1 cellular context compared by ENCODE assay signal in the genomic region with DNA sequence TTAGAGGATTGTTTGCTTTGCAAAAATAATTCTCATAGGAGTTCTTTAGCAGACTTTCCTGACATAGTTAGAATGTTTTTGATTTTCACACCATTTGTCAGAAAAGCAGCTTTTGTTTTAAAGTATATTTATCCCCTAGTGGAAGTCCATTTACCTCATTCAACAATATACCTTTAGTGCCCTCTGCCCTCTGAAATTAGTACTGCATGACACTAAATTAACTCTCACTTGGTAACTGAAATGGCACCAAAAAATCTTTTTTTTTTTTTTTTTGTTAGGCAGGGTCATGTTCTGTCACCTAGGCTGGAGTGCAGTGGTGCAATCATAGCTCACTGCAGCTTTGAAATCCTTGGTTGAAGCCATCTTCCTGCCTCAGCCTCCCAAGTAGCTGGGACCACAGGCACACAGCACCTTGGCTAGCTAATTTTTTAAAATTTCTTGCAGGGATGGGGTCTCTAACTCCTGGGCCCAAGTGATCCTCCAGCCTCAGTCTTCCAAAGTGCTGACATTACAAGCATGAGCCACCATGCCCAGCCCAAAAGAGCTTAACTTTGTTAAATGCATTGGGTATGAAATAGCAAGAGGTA.
TF ChIP-seq lines count a peak whose summit lies in the region.

No MANE protein-coding gene starts in this region.

TF ChIP-seq in H1, 55 proteins besides CTCF, POLR2A, EP300 and RAD21 (continued from another document):
- no peak for TF ChIP-seq TBP (IDR thresholded peaks at IDR 0.05; ENCODE audit: low read depth, low read length)
- TF ChIP-seq TCF12 (IDR thresholded peaks at IDR 0.05; ENCODE audit: low read depth, low read length), result no peak
- no peak for TF ChIP-seq FOSL1 (IDR thresholded peaks at IDR 0.05; ENCODE audit: insufficient read depth, low read depth, low read length)
- no peak for TF ChIP-seq CHD1 (IDR thresholded peaks at IDR 0.05; ENCODE audit: low read depth, low read length)
- TF ChIP-seq RBBP5 (IDR thresholded peaks at IDR 0.05; ENCODE audit: borderline replicate concordance, low read depth, low read length), result no peak
- TF ChIP-seq, protein P1, sequence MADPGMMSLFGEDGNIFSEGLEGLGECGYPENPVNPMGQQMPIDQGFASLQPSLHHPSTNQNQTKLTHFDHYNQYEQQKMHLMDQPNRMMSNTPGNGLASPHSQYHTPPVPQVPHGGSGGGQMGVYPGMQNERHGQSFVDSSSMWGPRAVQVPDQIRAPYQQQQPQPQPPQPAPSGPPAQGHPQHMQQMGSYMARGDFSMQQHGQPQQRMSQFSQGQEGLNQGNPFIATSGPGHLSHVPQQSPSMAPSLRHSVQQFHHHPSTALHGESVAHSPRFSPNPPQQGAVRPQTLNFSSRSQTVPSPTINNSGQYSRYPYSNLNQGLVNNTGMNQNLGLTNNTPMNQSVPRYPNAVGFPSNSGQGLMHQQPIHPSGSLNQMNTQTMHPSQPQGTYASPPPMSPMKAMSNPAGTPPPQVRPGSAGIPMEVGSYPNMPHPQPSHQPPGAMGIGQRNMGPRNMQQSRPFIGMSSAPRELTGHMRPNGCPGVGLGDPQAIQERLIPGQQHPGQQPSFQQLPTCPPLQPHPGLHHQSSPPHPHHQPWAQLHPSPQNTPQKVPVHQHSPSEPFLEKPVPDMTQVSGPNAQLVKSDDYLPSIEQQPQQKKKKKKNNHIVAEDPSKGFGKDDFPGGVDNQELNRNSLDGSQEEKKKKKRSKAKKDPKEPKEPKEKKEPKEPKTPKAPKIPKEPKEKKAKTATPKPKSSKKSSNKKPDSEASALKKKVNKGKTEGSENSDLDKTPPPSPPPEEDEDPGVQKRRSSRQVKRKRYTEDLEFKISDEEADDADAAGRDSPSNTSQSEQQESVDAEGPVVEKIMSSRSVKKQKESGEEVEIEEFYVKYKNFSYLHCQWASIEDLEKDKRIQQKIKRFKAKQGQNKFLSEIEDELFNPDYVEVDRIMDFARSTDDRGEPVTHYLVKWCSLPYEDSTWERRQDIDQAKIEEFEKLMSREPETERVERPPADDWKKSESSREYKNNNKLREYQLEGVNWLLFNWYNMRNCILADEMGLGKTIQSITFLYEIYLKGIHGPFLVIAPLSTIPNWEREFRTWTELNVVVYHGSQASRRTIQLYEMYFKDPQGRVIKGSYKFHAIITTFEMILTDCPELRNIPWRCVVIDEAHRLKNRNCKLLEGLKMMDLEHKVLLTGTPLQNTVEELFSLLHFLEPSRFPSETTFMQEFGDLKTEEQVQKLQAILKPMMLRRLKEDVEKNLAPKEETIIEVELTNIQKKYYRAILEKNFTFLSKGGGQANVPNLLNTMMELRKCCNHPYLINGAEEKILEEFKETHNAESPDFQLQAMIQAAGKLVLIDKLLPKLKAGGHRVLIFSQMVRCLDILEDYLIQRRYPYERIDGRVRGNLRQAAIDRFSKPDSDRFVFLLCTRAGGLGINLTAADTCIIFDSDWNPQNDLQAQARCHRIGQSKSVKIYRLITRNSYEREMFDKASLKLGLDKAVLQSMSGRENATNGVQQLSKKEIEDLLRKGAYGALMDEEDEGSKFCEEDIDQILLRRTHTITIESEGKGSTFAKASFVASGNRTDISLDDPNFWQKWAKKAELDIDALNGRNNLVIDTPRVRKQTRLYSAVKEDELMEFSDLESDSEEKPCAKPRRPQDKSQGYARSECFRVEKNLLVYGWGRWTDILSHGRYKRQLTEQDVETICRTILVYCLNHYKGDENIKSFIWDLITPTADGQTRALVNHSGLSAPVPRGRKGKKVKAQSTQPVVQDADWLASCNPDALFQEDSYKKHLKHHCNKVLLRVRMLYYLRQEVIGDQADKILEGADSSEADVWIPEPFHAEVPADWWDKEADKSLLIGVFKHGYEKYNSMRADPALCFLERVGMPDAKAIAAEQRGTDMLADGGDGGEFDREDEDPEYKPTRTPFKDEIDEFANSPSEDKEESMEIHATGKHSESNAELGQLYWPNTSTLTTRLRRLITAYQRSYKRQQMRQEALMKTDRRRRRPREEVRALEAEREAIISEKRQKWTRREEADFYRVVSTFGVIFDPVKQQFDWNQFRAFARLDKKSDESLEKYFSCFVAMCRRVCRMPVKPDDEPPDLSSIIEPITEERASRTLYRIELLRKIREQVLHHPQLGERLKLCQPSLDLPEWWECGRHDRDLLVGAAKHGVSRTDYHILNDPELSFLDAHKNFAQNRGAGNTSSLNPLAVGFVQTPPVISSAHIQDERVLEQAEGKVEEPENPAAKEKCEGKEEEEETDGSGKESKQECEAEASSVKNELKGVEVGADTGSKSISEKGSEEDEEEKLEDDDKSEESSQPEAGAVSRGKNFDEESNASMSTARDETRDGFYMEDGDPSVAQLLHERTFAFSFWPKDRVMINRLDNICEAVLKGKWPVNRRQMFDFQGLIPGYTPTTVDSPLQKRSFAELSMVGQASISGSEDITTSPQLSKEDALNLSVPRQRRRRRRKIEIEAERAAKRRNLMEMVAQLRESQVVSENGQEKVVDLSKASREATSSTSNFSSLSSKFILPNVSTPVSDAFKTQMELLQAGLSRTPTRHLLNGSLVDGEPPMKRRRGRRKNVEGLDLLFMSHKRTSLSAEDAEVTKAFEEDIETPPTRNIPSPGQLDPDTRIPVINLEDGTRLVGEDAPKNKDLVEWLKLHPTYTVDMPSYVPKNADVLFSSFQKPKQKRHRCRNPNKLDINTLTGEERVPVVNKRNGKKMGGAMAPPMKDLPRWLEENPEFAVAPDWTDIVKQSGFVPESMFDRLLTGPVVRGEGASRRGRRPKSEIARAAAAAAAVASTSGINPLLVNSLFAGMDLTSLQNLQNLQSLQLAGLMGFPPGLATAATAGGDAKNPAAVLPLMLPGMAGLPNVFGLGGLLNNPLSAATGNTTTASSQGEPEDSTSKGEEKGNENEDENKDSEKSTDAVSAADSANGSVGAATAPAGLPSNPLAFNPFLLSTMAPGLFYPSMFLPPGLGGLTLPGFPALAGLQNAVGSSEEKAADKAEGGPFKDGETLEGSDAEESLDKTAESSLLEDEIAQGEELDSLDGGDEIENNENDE (IDR thresholded peaks at IDR 0.05; ENCODE audit: insufficient replicate concordance, low read length), result no peak
- TF ChIP-seq ZNF274 (IDR thresholded peaks at IDR 0.05; ENCODE audit: borderline replicate concordance, extremely low read depth, low read length), result no peak
- no peak for TF ChIP-seq KDM1A (IDR thresholded peaks at IDR 0.05; ENCODE audit: borderline replicate concordance, low read length)
- no peak for TF ChIP-seq SP2 (IDR thresholded peaks at IDR 0.05; ENCODE audit: low read length)
- TF ChIP-seq GABPA (IDR thresholded peaks at IDR 0.05; ENCODE audit: borderline replicate concordance, insufficient read depth, low read length), result no peak
- TF ChIP-seq JUN (IDR thresholded peaks at IDR 0.05; ENCODE audit: low read depth, low read length), result no peak
- no peak for TF ChIP-seq RNF2 (IDR thresholded peaks at IDR 0.05; ENCODE audit: borderline replicate concordance, low read depth, low read length, missing control alignments, poor library complexity, severe bottlenecking)
- TF ChIP-seq HDAC6 (IDR thresholded peaks at IDR 0.05; ENCODE audit: low read depth, low read length), result no peak
